ENCODE assay signal across 8 cellular contexts in the genomic region with DNA sequence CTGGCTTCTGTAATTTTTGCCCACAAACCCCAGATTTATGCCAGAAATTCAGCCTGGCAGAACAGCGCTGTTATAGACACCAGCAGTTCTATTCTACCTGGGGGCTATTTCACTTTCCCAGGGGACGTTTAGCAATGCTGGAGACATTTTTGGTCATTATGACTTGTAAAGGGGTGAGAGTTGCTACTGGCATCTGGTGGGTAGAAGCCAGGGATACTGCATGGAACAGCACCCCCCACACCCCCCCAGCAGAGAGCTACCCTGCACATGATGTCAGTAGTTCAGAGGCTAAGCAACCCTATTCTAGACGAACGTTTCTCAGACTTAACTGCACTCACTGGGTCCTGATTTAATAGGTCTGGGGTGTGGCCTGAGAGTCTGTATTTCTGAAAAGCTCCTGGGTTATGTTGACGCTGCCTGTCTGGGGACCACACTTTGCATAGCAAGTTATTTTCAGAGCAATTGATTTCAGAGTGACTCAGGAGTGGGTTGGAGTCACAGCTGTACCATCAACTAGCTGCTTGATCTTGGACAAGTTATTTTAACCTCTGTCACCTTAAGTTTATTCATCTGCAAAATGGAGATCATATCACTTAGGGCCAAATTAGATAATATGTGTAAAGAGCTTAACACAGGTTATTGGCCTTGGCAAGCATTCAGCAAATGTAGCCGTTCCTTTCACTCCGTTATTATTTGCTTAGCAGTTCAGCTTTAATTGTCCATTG. TPM values are rescaled to one million over a fixed set of nuclear protein-coding genes. Genes with fewer than 3 reads are reported as not detected.
DNase-seq lines count a peak whose midpoint lies in the region; ATAC-seq and TF ChIP-seq lines count a peak whose summit lies in the region.

No MANE protein-coding gene starts in this region.

- H3K27ac Mint-ChIP-seq in nephron progenitor cell = no peak overlapping the region

- H3K9me3 ChIP-seq in mucosa of descending colon (no peaks in the 10 kb centered on the region), left ventricle myocardium inferior (replicated peaks) (no peaks in the 10 kb centered on the region), adrenal gland (replicated peaks in 1 of 3) (no peaks in the 10 kb centered on the region)

- H3K36me3 ChIP-seq in mucosa of descending colon (ENCODE audit: low read depth) = no peaks in the 10 kb centered on the region
- no peaks in the 10 kb centered on the region for H3K36me3 ChIP-seq in left ventricle myocardium inferior
- no peaks in the 10 kb centered on the region for H3K36me3 ChIP-seq in adrenal gland (replicated peaks in 1 of 2)

- TF ChIP-seq POLR2A in adrenal gland (IDR thresholded peaks at IDR 0.05) = no peak

- 59 to 79% (median 71%) methylated on average over 7 of the region's 7 CpGs for WGBS in adrenal gland, 4 donors

- TF ChIP-seq CTCF in mucosa of descending colon (IDR thresholded peaks at IDR 0.05) (no peak), nephron progenitor cell (IDR thresholded peaks at IDR 0.05) (no peak), left ventricle myocardium inferior (IDR thresholded peaks at IDR 0.05; ENCODE audit: borderline replicate concordance) (no peak), adrenal gland (IDR thresholded peaks at IDR 0.05) (no peak)

- peaks cover 25% of the 10 kb centered on the region for H3K9me3 Mint-ChIP-seq in nephron progenitor cell

- no peak overlapping the region for H3K4me3 ChIP-seq in mucosa of descending colon
- H3K4me3 ChIP-seq in left ventricle myocardium inferior = no peak overlapping the region
- no peak overlapping the region for H3K4me3 ChIP-seq in adrenal gland

- H3K36me3 Mint-ChIP-seq in nephron progenitor cell (ENCODE audit: low read depth) = peaks cover 34% of the 10 kb centered on the region

- H3K27me3 ChIP-seq in left ventricle myocardium inferior (ENCODE audit: low read depth) (no peaks in the 10 kb centered on the region), adrenal gland (no peaks in the 10 kb centered on the region)

- no peak overlapping the region for H3K4me3 Mint-ChIP-seq in nephron progenitor cell

- peaks cover 9% of the 10 kb centered on the region for H3K27me3 Mint-ChIP-seq in nephron progenitor cell (ENCODE audit: low read depth, poor library complexity)

- peaks cover 4% of the 10 kb centered on the region for H3K4me1 ChIP-seq in mucosa of descending colon (ENCODE audit: low read depth)
- H3K4me1 ChIP-seq in left ventricle myocardium inferior = peaks cover 32% of the 10 kb centered on the region
- H3K4me1 ChIP-seq in adrenal gland (replicated peaks in 1 of 2) = peaks cover 4 to 11% of the 10 kb centered on the region in 2 donors

- peak; percentile 99 for ATAC-seq in GM18868 (IDR thresholded peaks at IDR 0.05; ENCODE audit: unreplicated experiment)
- peak; percentile 91 for ATAC-seq in HG02610 (IDR thresholded peaks at IDR 0.05; ENCODE audit: unreplicated experiment)
- ATAC-seq in mucosa of descending colon = peak; percentile 57

- DNase-seq in NCI-H1092 (lab: John Stamatoyannopoulos, UW) = peak; percentile 35
- DNase-seq in mucosa of descending colon = no peak
- DNase-seq in HCEC 1CT = no peak
- no peak for DNase-seq in nephron progenitor cell
- DNase-seq in left ventricle myocardium inferior = no peak
- no peak for DNase-seq in adrenal gland

- intact Hi-C loops in mucosa of descending colon (cut with DNase I, micrococcal nuclease) = no loop called here
- intact Hi-C loops in left ventricle myocardium inferior (cut with micrococcal nuclease) = no loop called here
- intact Hi-C loops in adrenal gland (cut with DNase I) = no loop called here

- H3K4me1 Mint-ChIP-seq in nephron progenitor cell = peaks cover 57% of the 10 kb centered on the region

- no peak overlapping the region for H3K27ac ChIP-seq in left ventricle myocardium inferior (replicated peaks)
- no peak overlapping the region for H3K27ac ChIP-seq in adrenal gland

RNA-seq across cellular contexts. Expression of a gene that starts 48.5 kb away (rescaled TPM):
- total RNA-seq in mucosa of descending colon (10 to 100 TPM in 1 of 3 donors, 1 to 10 TPM in 2; 3.3 to 15.2 (median 6.6) TPM), left ventricle myocardium inferior (6.0 TPM), adrenal gland (10 to 100 TPM; 26.2 to 95.1 (median 38.3) TPM)
- polyA plus RNA-seq in adrenal gland = 10 to 100 TPM in 1 of 3 donors, 1 to 10 TPM in 2; 6.2 to 17.8 (median 7.6) TPM
